ENCODE assay signal across 8 cellular contexts in genomic region chr14:87992349-87992719, GRCh38. TPM values are rescaled to one million over a fixed set of nuclear protein-coding genes. Genes with fewer than 3 reads are reported as not detected.
DNase-seq lines count a peak whose midpoint lies in the region; ATAC-seq, FAIRE-seq and TF ChIP-seq lines count a peak whose summit lies in the region.

No MANE protein-coding gene starts in this region.

- H3K27me3 ChIP-seq in astrocyte (ENCODE audit: insufficient read depth, low read length), result no peaks in the 10 kb centered on the region

- H3K9ac ChIP-seq in astrocyte (ENCODE audit: low read length), result peak overlapping the region; percentile 87

- peaks cover 11% of the 10 kb centered on the region for H3K4me1 ChIP-seq in astrocyte (ENCODE audit: insufficient read depth, low read length)

- CTCF ChIA-PET in GM10248 (lab: Yijun Ruan, JAX), result interaction anchor here (0.8 to 1.9 kb wide), 6 partner anchors 10 to 46 kb away, joined by 3 to 5 read pairs (median 4); no protein-coding TSS in a partner anchor

- peak overlapping the region; percentile 92 for H3K4me3 Mint-ChIP-seq in astrocyte (ENCODE audit: unreplicated experiment)
- peak overlapping the region; percentile 93 to 94 for H3K4me3 Mint-ChIP-seq in stimulated activated naive CD8-positive, alpha-beta T cell treated with anti-CD3 and anti-CD28 coated beads, Interleukin-15, amount 100 ng/mL, for 72 hours

- POLR2A ChIA-PET in GM10248 (lab: Yijun Ruan, JAX), result interaction anchor here (0.7 kb wide), 1 partner anchor 12 kb away, joined by 3 read pairs; no protein-coding TSS in a partner anchor

- H3K27me3 Mint-ChIP-seq in astrocyte (ENCODE audit: low read depth, unreplicated experiment), result no peaks in the 10 kb centered on the region
- no peaks in the 10 kb centered on the region for H3K27me3 Mint-ChIP-seq in stimulated activated naive CD8-positive, alpha-beta T cell treated with anti-CD3 and anti-CD28 coated beads, Interleukin-15, amount 100 ng/mL, for 72 hours

- no peaks in the 10 kb centered on the region for H3K36me3 Mint-ChIP-seq in astrocyte (ENCODE audit: low read depth, unreplicated experiment)

- H3K9me3 ChIP-seq in astrocyte (ENCODE audit: insufficient read depth, low read depth, low read length), result no peaks in the 10 kb centered on the region

- H3K79me2 ChIP-seq in astrocyte (ENCODE audit: insufficient read depth, low read length), result no peaks in the 10 kb centered on the region

- peak overlapping the region; percentile 84 for H3K27ac ChIP-seq in astrocyte (ENCODE audit: low read depth, low read length)

- H3K36me3 ChIP-seq in astrocyte (ENCODE audit: insufficient read depth, low read length), result no peaks in the 10 kb centered on the region

- no peak for TF ChIP-seq CTCF in GM10248 (IDR thresholded peaks at IDR 0.05; ENCODE audit: control extremely low read depth, extremely low read depth, low read depth, missing control alignments)
- no peak for TF ChIP-seq CTCF in astrocyte (IDR thresholded peaks at IDR 0.05; ENCODE audit: insufficient read depth, low read depth, low read length)

- H4K20me1 ChIP-seq in astrocyte (ENCODE audit: insufficient read depth, low read length), result no peaks in the 10 kb centered on the region

- DNase-seq in GM10248 (ENCODE audit: extremely low spot score), result peak; percentile 59
- no peak for DNase-seq in astrocyte (ENCODE audit: low read depth)
- DNase-seq in iPS-NIHi11 (ENCODE audit: low spot score), result peak; percentile 52
- no peak for DNase-seq in stimulated activated naive CD8-positive, alpha-beta T cell treated with anti-CD3 and anti-CD28 coated beads, Interleukin-15, amount 100 ng/mL, for 72 hours
- DNase-seq in SK-N-DZ (ENCODE audit: low spot score), result no peak
- no peak for DNase-seq in NCI-H2107 (lab: John Stamatoyannopoulos, UW)

- no peaks in the 10 kb centered on the region for H3K9me3 Mint-ChIP-seq in astrocyte (ENCODE audit: unreplicated experiment)
- no peaks in the 10 kb centered on the region for H3K9me3 Mint-ChIP-seq in stimulated activated naive CD8-positive, alpha-beta T cell treated with anti-CD3 and anti-CD28 coated beads, Interleukin-15, amount 100 ng/mL, for 72 hours

- peak overlapping the region; percentile 79 for H3K27ac Mint-ChIP-seq in astrocyte (ENCODE audit: unreplicated experiment)
- H3K27ac Mint-ChIP-seq in stimulated activated naive CD8-positive, alpha-beta T cell treated with anti-CD3 and anti-CD28 coated beads, Interleukin-15, amount 100 ng/mL, for 72 hours, result peak overlapping the region; percentile 89 to 97

- peak overlapping the region; percentile 90 for H3K4me2 ChIP-seq in astrocyte (ENCODE audit: low read length)

- H2AFZ ChIP-seq in astrocyte (ENCODE audit: low read depth, low read length), result peak overlapping the region; percentile 98

- no peak for FAIRE-seq in astrocyte (lab: Jason Lieb, UNC)

- H3K4me1 Mint-ChIP-seq in astrocyte (ENCODE audit: low read depth, unreplicated experiment), result peaks cover 29% of the 10 kb centered on the region
- peaks cover 67% of the 10 kb centered on the region for H3K4me1 Mint-ChIP-seq in stimulated activated naive CD8-positive, alpha-beta T cell treated with anti-CD3 and anti-CD28 coated beads, Interleukin-15, amount 100 ng/mL, for 72 hours

- peak overlapping the region; percentile 70 for H3K4me3 ChIP-seq in astrocyte (ENCODE audit: insufficient read depth, low read depth, low read length)

- ATAC-seq in HG03064 (IDR thresholded peaks at IDR 0.05; ENCODE audit: low read depth, unreplicated experiment), result peak; percentile 1
- no peak for ATAC-seq in stimulated activated naive CD8-positive, alpha-beta T cell treated with anti-CD3 and anti-CD28 coated beads, Interleukin-15, amount 100 ng/mL, for 72 hours
- ATAC-seq in HG03342 (IDR thresholded peaks at IDR 0.05; ENCODE audit: unreplicated experiment), result no peak

RNA-seq across cellular contexts. Expression of gene GALC, which starts 0.6 kb away (rescaled TPM):
- total RNA-seq in astrocyte, result 21.2 and 23.5 TPM in 2 replicates
- 4.4 and 6.1 TPM in 2 replicates for polyA plus RNA-seq in SK-N-DZ (2014; cell fraction: cytosol; rRNA removed)
- 3.2 and 8.3 TPM in 2 replicates for polyA plus RNA-seq in SK-N-DZ (2014; cell fraction: nucleus; rRNA removed)

RNA-seq across cellular contexts. Expression of gene GPR65, which starts 12.6 kb away (rescaled TPM):
- total RNA-seq in astrocyte, result 0.50 and 0.54 TPM in 2 replicates
- polyA plus RNA-seq in SK-N-DZ (2014; cell fraction: cytosol; rRNA removed), result not detected in 2 replicates
- not detected in 2 replicates for polyA plus RNA-seq in SK-N-DZ (2014; cell fraction: nucleus; rRNA removed)

Comparison
In these comparisons a context has a peak if more than half of its experiments do, and no peak if none do; other contexts are left out.
1. DNase-seq: peak in GM10248 (single experiment) and iPS-NIHi11 (single experiment); none in astrocyte (single experiment), stimulated activated naive CD8-positive, alpha-beta T cell treated with anti-CD3 and anti-CD28 coated beads, Interleukin-15, amount 100 ng/mL, for 72 hours (0 of 2), SK-N-DZ (single experiment) and NCI-H2107 (single experiment).